15 cellular contexts compared by ENCODE assay signal in the genomic region with DNA sequence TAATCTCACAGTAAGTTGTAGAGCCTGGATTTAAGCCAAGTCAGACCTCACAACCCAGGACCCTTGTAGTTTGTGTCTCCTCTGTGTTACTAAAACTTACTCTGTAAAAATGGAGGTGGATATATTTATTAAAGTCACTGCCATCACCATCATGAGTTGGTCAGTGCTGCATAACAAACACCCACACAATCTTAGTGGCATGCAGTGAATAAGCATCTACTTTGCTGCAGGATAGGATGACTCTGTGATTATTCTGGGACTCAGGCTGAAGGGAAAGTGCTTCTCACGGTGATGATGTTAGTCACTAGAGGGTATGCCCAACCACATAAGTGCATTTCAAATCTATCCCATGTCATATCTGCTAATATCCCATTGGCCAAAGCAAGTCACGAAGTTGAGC.
A peak's percentile ranks its signal among the peaks of the same experiment; 100 is the strongest.
DNase-seq lines count a peak whose midpoint lies in the region; ATAC-seq and TF ChIP-seq lines count a peak whose summit lies in the region.
"Had no signal": no experiment of that assay in that cellular context is flagged by ENCODE, and none has a peak within 500 bp of the region (broad histone marks: within the 10 kb centered on the region; RNA-seq: fewer than 3 reads in every experiment).

No MANE protein-coding gene starts in this region.

- H3K4me2 ChIP-seq in mammary epithelial cell (ENCODE audit: insufficient read depth, low read depth, low read length): no peak overlapping the region

- ATAC-seq in HG03097 (IDR thresholded peaks at IDR 0.05; ENCODE audit: low FRiP score, unreplicated experiment) (no peak), HG02970 (IDR thresholded peaks at IDR 0.05; ENCODE audit: low FRiP score, unreplicated experiment) (no peak), HG02973 (IDR thresholded peaks at IDR 0.05; ENCODE audit: unreplicated experiment) (no peak)
- ATAC-seq: pancreas had no signal

- H3K27me3 ChIP-seq in mammary epithelial cell (ENCODE audit: insufficient read depth, low read length): no peaks in the 10 kb centered on the region
- no peaks in the 10 kb centered on the region for H3K27me3 ChIP-seq in breast epithelium
- H3K27me3 ChIP-seq: pancreas had no signal

- H3K9ac ChIP-seq in mammary epithelial cell (ENCODE audit: insufficient read depth, low read length): no peak overlapping the region

- in situ Hi-C loops in mammary epithelial cell (cut with MboI; ENCODE audit: low sequenced_read_pairs in 2 of 2): no loop called here

- H3K27ac ChIP-seq in mammary epithelial cell (ENCODE audit: insufficient read depth, low read depth, low read length) (no peak overlapping the region), breast epithelium (no peak overlapping the region)
- H3K27ac ChIP-seq: pancreas had no signal

- peak; percentile 25 for DNase-seq in mammary epithelial cell
- DNase-seq in breast epithelium (ENCODE audit: low spot score in 2 of 2): no peak
- DNase-seq in RPMI7951 (ENCODE audit: low read depth): peak; percentile 6
- DNase-seq in fibroblast of mammary gland (ENCODE audit: low read depth): peak; percentile 25
- DNase-seq in NCI-H1930 (lab: John Stamatoyannopoulos, UW): no peak
- DNase-seq: activated CD8-positive, alpha-beta memory T cell treated with anti-CD3 and anti-CD28 coated beads for 24 hours; DMS53; hypothalamus; Karpas-422; NCI-H1417; pancreas; stimulated activated naive CD4-positive, alpha-beta T cell had no signal

- no peak for TF ChIP-seq POLR2A in breast epithelium (IDR thresholded peaks at IDR 0.05)

- no peaks in the 10 kb centered on the region for H3K36me3 ChIP-seq in mammary epithelial cell (ENCODE audit: insufficient read depth, low read length)
- no peaks in the 10 kb centered on the region for H3K36me3 ChIP-seq in breast epithelium
- H3K36me3 ChIP-seq: pancreas had no signal

- BruUV-seq in mammary epithelial cell (replicated peaks; lab: Mats Ljungman, UMichigan): no TSS peak

- H3K9me3 ChIP-seq in mammary epithelial cell (replicated peaks; ENCODE audit: insufficient read depth, low read length) (peaks cover 3% of the 10 kb centered on the region), breast epithelium (no peaks in the 10 kb centered on the region)
- H3K9me3 ChIP-seq: pancreas had no signal

- no peak for TF ChIP-seq CTCF in mammary epithelial cell (conservative IDR thresholded peaks at IDR 0.05 in 1 of 2, IDR thresholded peaks at IDR 0.05 in 1 of 2; ENCODE audit: extremely low read depth in 1 of 2, insufficient read depth in 1 of 2, low read depth in 1 of 2, low read length in 2 of 2)
- no peak for TF ChIP-seq CTCF in breast epithelium (IDR thresholded peaks at IDR 0.05)
- no peak for TF ChIP-seq CTCF in fibroblast of mammary gland (conservative IDR thresholded peaks at IDR 0.05; ENCODE audit: control insufficient read depth, insufficient read depth, low read depth, low read length)

- H3K4me1 ChIP-seq in mammary epithelial cell (ENCODE audit: insufficient read depth, low read length): no peaks in the 10 kb centered on the region
- H3K4me1 ChIP-seq in breast epithelium: no peaks in the 10 kb centered on the region
- H3K4me1 ChIP-seq: pancreas had no signal

- intact Hi-C loops in mammary epithelial cell (cut with micrococcal nuclease) (no loop called here), breast epithelium (cut with DNase I; ENCODE audit: low total_unique reads) (no loop called here)

- dilution Hi-C loops in mammary epithelial cell (cut with HindIII; ENCODE audit: low sequenced_read_pairs): no loop called here

- H2AFZ ChIP-seq in mammary epithelial cell (ENCODE audit: low read depth, low read length): no peak overlapping the region

- no peaks in the 10 kb centered on the region for H4K20me1 ChIP-seq in mammary epithelial cell (ENCODE audit: insufficient read depth, low read length)

- WGBS in mammary epithelial cell (ENCODE audit: low coverage, missing lambda C conversion rate): 32% methylated on average over 2 of the region's 2 CpGs

- H3K79me2 ChIP-seq in mammary epithelial cell (ENCODE audit: insufficient read depth, low read length): no peaks in the 10 kb centered on the region

- H3K4me3 ChIP-seq in mammary epithelial cell (replicated peaks in 1 of 3; ENCODE audit: insufficient read depth in 1 of 3, low read depth in 2 of 3, low read length in 3 of 3) (no peak overlapping the region), breast epithelium (no peak overlapping the region), fibroblast of mammary gland (ENCODE audit: control insufficient read depth, low read depth, low read length) (no peak overlapping the region)
- H3K4me3 ChIP-seq: pancreas had no signal

- CTCF ChIA-PET in mammary epithelial cell (lab: Charles Lee; ENCODE audit: low non-redundant PET): no interaction called here

Comparison
In these comparisons a context has a peak if more than half of its experiments do, and no peak if none do; other contexts are left out.
1. DNase-seq: peak in mammary epithelial cell (single experiment), RPMI7951 (single experiment) and fibroblast of mammary gland (single experiment); none in breast epithelium (0 of 2) and NCI-H1930 (0 of 2).